Comparison of ENCODE assay signal across 35 cellular contexts in the genomic region with DNA sequence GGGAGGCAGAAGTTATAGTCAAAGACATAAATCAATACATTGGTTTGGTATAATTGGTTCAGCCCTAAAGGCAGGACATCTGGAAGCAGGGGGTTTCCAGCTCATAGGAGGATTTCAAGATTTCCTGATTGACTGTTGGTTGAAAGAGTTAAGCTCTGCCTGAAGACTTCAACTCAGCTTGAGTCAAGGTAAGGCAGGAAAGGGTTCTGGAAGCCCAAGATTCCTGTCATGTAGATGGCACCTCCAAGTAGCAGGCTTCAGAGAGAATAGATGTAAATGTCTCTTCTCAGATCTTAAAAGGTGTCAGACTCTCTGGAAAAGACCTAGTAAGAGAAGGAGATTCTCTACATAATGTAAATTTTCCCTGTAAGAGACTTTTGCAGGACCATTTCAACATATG.
"Had no signal": no experiment of that assay in that cellular context is flagged by ENCODE, and none has a peak within 500 bp of the region (broad histone marks: within the 10 kb centered on the region; RNA-seq: fewer than 3 reads in every experiment).

No MANE protein-coding gene starts in this region.

- ATAC-seq: activated naive CD4-positive, alpha-beta T cell treated with anti-CD3 and anti-CD28 coated beads, Interleukin-2, amount 50 U/mL, for 72 hours; activated T-cell treated with anti-CD3 and anti-CD28 coated beads, Interleukin-2, amount 50 U/mL, for 4 hours; Panc1 had no signal

- H3K9ac ChIP-seq: SK-N-SH had no signal

- H3K9me3 ChIP-seq: adrenal gland, MG63, SJSA1, SK-N-SH had no signal

- H3K27ac Mint-ChIP-seq: activated B cell treated with CpG ODN at 0.5 μM for 24 hours; activated CD4-positive, alpha-beta memory T cell treated with anti-CD3 and anti-CD28 coated beads for 36 hours; activated naive CD4-positive, alpha-beta T cell treated with anti-CD3 and anti-CD28 coated beads for 36 hours; activated naive CD4-positive, alpha-beta T cell treated with anti-CD3 and anti-CD28 coated beads, Interleukin-2, amount 50 U/mL, for 72 hours; activated T-helper 1 cell treated with anti-CD3 and anti-CD28 coated beads, Interleukin-12 subunit alpha, Interleukin-12 subunit beta, Interleukin-2, Interleukin-4 antibody, amounts not matched to agents 30 ng/mL and 10 ng/mL and 1 ng/mL, durations not matched to agents 14 hours and 24 hours and 36 hours; brain; T-helper 1 cell treated with Interleukin-12 subunit alpha and Interleukin-12 subunit beta and Interleukin-4 antibody, amounts not matched to agents 30 μg/mL and 1 μg/mL, for 36 hours; T-helper 2 cell treated with Interferon-gamma antibody and Interleukin-4, amounts not matched to agents 5 μg/mL and 100 μg/mL, for 36 hours had no signal

- H3K27me3 ChIP-seq: adrenal gland, MG63, SJSA1 had no signal

- DNase-seq: activated B cell treated with CpG ODN at 0.5 μM for 24 hours; activated CD4-positive, alpha-beta memory T cell treated with anti-CD3 and anti-CD28 coated beads for 36 hours; activated CD4-positive, alpha-beta T cell treated with anti-CD3 and anti-CD28 coated beads for 4 hours; activated CD4-positive, alpha-beta T cell treated with anti-CD3 and anti-CD28 coated beads, Interleukin-2, amount 50 U/mL, for 1 hour; activated CD4-positive, CD25-positive, alpha-beta regulatory T cell treated with anti-CD3 and anti-CD28 coated beads, Interleukin-2, amount 50 U/mL, for 72 hours; activated CD8-positive, alpha-beta memory T cell treated with anti-CD3 and anti-CD28 coated beads, Interleukin-2, amount 50 U/mL, for 4 hours; activated gamma-delta T cell treated with Interleukin-2 at 50 U/mL for 16 hours; activated naive CD4-positive, alpha-beta T cell treated with anti-CD3 and anti-CD28 coated beads for 36 hours; activated T-cell treated with anti-CD3 and anti-CD28 coated beads for 4 hours; activated T-cell treated with anti-CD3 and anti-CD28 coated beads, Interleukin-2, amount 50 U/mL, for 4 hours; adrenal gland; anterior cingulate cortex; caudate nucleus; Kasumi-1; KG1; MG63; NCI-H1048; NCI-H1105 treated with DMSO at 0.1 percent for 48 hours; NCI-H1436; NCI-H1694; NCI-H1930; NCI-H2081 treated with DMSO at 0.1 percent for 48 hours; NCI-H510A; NCI-H526; NCI-H774; RPMI8226; SHP77 treated with DMSO at 0.1 percent for 48 hours; SK-N-SH had no signal

- H3K4me2 ChIP-seq: SK-N-SH had no signal

- H3K9me3 Mint-ChIP-seq: activated B cell treated with CpG ODN at 0.5 μM for 24 hours; activated T-helper 1 cell treated with anti-CD3 and anti-CD28 coated beads, Interleukin-12 subunit alpha, Interleukin-12 subunit beta, Interleukin-2, Interleukin-4 antibody, amounts not matched to agents 30 ng/mL and 10 ng/mL and 1 ng/mL, durations not matched to agents 14 hours and 24 hours and 36 hours had no signal

- H3K36me3 ChIP-seq: adrenal gland, MG63, SJSA1 had no signal

- H3K4me3 Mint-ChIP-seq: activated B cell treated with CpG ODN at 0.5 μM for 24 hours; activated CD4-positive, alpha-beta memory T cell treated with anti-CD3 and anti-CD28 coated beads for 36 hours; activated naive CD4-positive, alpha-beta T cell treated with anti-CD3 and anti-CD28 coated beads for 36 hours; activated T-cell treated with anti-CD3 and anti-CD28 coated beads, Interleukin-2, amount 50 U/mL, for 4 hours; activated T-helper 1 cell treated with anti-CD3 and anti-CD28 coated beads, Interleukin-12 subunit alpha, Interleukin-12 subunit beta, Interleukin-2, Interleukin-4 antibody, amounts not matched to agents 30 ng/mL and 10 ng/mL and 1 ng/mL, durations not matched to agents 14 hours and 24 hours and 36 hours; brain; T-helper 1 cell treated with Interleukin-12 subunit alpha and Interleukin-12 subunit beta and Interleukin-4 antibody, amounts not matched to agents 30 μg/mL and 1 μg/mL, for 36 hours; T-helper 2 cell treated with Interferon-gamma antibody and Interleukin-4, amounts not matched to agents 5 μg/mL and 100 μg/mL, for 36 hours had no signal

- H3K27me3 Mint-ChIP-seq: activated B cell treated with CpG ODN at 0.5 μM for 24 hours; activated CD4-positive, alpha-beta memory T cell treated with anti-CD3 and anti-CD28 coated beads for 36 hours; brain had no signal

- H3K27ac ChIP-seq: adrenal gland, SJSA1 had no signal

- H3K4me3 ChIP-seq: adrenal gland, MG63, SJSA1 had no signal

- H3K36me3 Mint-ChIP-seq: activated CD4-positive, alpha-beta memory T cell treated with anti-CD3 and anti-CD28 coated beads for 36 hours; activated naive CD4-positive, alpha-beta T cell treated with anti-CD3 and anti-CD28 coated beads, Interleukin-2, amount 50 U/mL, for 72 hours; brain had no signal

- H3K4me1 ChIP-seq: adrenal gland, SJSA1 had no signal

- H3K9me2 ChIP-seq: SK-N-SH had no signal

- H3K4me1 Mint-ChIP-seq: activated B cell treated with CpG ODN at 0.5 μM for 24 hours had no signal
